3 cellular contexts compared by ENCODE assay signal in the genomic region with DNA sequence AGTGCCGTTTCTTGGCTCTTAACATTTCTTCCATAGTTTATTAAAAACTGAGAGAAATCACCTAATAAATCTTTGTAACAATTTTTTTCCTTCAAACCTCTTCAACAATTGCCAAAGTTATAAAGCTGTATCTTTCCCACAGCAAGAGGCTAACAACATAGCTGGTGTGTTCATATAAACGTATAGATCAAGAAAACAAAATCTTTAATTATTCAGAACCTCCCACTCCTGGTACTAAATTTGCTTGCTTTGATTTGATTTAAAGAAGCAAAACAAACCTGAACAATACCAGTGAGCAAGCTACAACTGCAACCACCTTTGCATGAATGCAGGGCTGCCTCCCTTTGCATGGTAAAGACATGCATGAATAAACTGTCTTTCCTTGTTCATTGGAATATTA.
TF ChIP-seq lines count a peak whose summit lies in the region.

No MANE protein-coding gene starts in this region.

TF ChIP-seq in A549, 52 proteins besides CTCF, POLR2A, EP300 and RAD21:
- TF ChIP-seq CBX2 (IDR thresholded peaks at IDR 0.05; ENCODE audit: borderline replicate concordance, low read depth) (no peak), RCOR1 (IDR thresholded peaks at IDR 0.05; ENCODE audit: low read depth, low read length) (no peak), CHD4 (IDR thresholded peaks at IDR 0.05; ENCODE audit: borderline replicate concordance) (no peak), ESRRA (IDR thresholded peaks at IDR 0.05; ENCODE audit: borderline replicate concordance, low read length) (no peak), BCL3 (IDR thresholded peaks at IDR 0.05) (no peak), TP53 (CRISPR knock-in tag; IDR thresholded peaks at IDR 0.05) (no peak), EHMT2 (IDR thresholded peaks at IDR 0.05; ENCODE audit: low read depth) (no peak), RARB (CRISPR knock-in tag; IDR thresholded peaks at IDR 0.05) (no peak), HEYL (CRISPR knock-in tag; IDR thresholded peaks at IDR 0.05) (no peak), NPAS2 (CRISPR knock-in tag; IDR thresholded peaks at IDR 0.05; ENCODE audit: borderline replicate concordance) (no peak), KDM5A (IDR thresholded peaks at IDR 0.05) (no peak), EHF (CRISPR knock-in tag; IDR thresholded peaks at IDR 0.05) (no peak), MAZ (IDR thresholded peaks at IDR 0.05; ENCODE audit: borderline replicate concordance, low read depth, low read length) (no peak), JUNB (IDR thresholded peaks at IDR 0.05) (no peak), KDM1A (IDR thresholded peaks at IDR 0.05; ENCODE audit: low read depth) (no peak), FOXS1 (CRISPR knock-in tag; IDR thresholded peaks at IDR 0.05) (no peak)
TF ChIP-seq in A549: peak in this region for 0.

TF ChIP-seq in HEK293, 187 proteins besides CTCF, POLR2A, EP300 and RAD21:
- TF ChIP-seq ZNF707 (tag by site-specific recombination; IDR thresholded peaks at IDR 0.05) (peak; percentile 60; the same call in 1 of the 2 replicates), ZNF792 (tag by site-specific recombination; IDR thresholded peaks at IDR 0.05) (no peak)

TF ChIP-seq in K562, 482 proteins besides CTCF, POLR2A, EP300 and RAD21:
- TF ChIP-seq ZNF707 (CRISPR knock-in tag; conservative IDR thresholded peaks at IDR 0.05) (peak; percentile 84), CREB5 (CRISPR knock-in tag; IDR thresholded peaks at IDR 0.05) (no peak)
TF ChIP-seq in K562: peak in this region for 1.
